In genomic region chr4:176868676-176869075, GRCh38 we compare ENCODE assay signal across 23 cellular contexts.
DNase-seq lines count a peak whose midpoint lies in the region; ATAC-seq, FAIRE-seq and TF ChIP-seq lines count a peak whose summit lies in the region.
"Had no signal": no experiment of that assay in that cellular context is flagged by ENCODE, and none has a peak within 500 bp of the region (broad histone marks: within the 10 kb centered on the region; RNA-seq: fewer than 3 reads in every experiment).

No MANE protein-coding gene starts in this region.

- no peak overlapping the region for H2AFZ ChIP-seq in MM.1S (ENCODE audit: low read length)
- H2AFZ ChIP-seq: GM23248 had no signal

- H3K4me1 ChIP-seq in MM.1S (ENCODE audit: low read length), result peaks cover 5% of the 10 kb centered on the region; the same call in 1 of the 2 replicates
- H3K4me1 ChIP-seq: A549; BE2C; BLaER1 treated with 17β-estradiol and CSF1 and Interleukin-3, amounts not matched to agents 10 nM and 100 nM had no signal

- H3F3A ChIP-seq in MM.1S (ENCODE audit: insufficient read depth, low read length), result no peaks in the 10 kb centered on the region

- ATAC-seq in HG03432 (IDR thresholded peaks at IDR 0.05; ENCODE audit: unreplicated experiment) (peak; percentile 60), SK-N-SH treated with all-trans-retinoic acid at 6 μM for 48 hours (peak; percentile 35; the same call in 2 of the 3 replicates), HG02588 (IDR thresholded peaks at IDR 0.05; ENCODE audit: unreplicated experiment) (no peak), esophagus mucosa (no peak)
- ATAC-seq: A549 had no signal

- no peak for FAIRE-seq in frontal cortex (lab: Jason Lieb, UNC)
- FAIRE-seq: A549, GM19239, H1 had no signal

- H3K4me3 ChIP-seq in MM.1S (ENCODE audit: low read length), result no peak overlapping the region
- H3K4me3 ChIP-seq: A549; BLaER1 treated with 17β-estradiol and CSF1 and Interleukin-3, amounts not matched to agents 10 nM and 100 nM; GM23248 had no signal

- TF ChIP-seq CTCF in MM.1S (IDR thresholded peaks at IDR 0.05; ENCODE audit: low read length), result no peak

- no peaks in the 10 kb centered on the region for H3K9me2 ChIP-seq in MM.1S (replicated peaks; ENCODE audit: insufficient read depth, low read length)

- H3K9me3 ChIP-seq in MM.1S (replicated peaks; ENCODE audit: insufficient read depth, low read length), result no peaks in the 10 kb centered on the region; the same call in 1 of the 2 replicates
- H3K9me3 ChIP-seq: BE2C had no signal

- no peak overlapping the region for H3K9ac ChIP-seq in MM.1S (ENCODE audit: low read length)
- H3K9ac ChIP-seq: BLaER1 treated with 17β-estradiol and CSF1 and Interleukin-3, amounts not matched to agents 10 nM and 100 nM; GM23248 had no signal

- H4K20me1 ChIP-seq in MM.1S (ENCODE audit: insufficient read depth, low read length), result no peaks in the 10 kb centered on the region
- H4K20me1 ChIP-seq: BLaER1 treated with 17β-estradiol and CSF1 and Interleukin-3, amounts not matched to agents 10 nM and 100 nM had no signal

- H3K27ac ChIP-seq in MM.1S (ENCODE audit: low read length), result no peak overlapping the region
- H3K27ac ChIP-seq: A549; BLaER1 treated with 17β-estradiol and CSF1 and Interleukin-3, amounts not matched to agents 10 nM and 100 nM; GM23248 had no signal

- no peaks in the 10 kb centered on the region for H3K36me3 ChIP-seq in MM.1S (replicated peaks; ENCODE audit: insufficient read depth, low read length)
- H3K36me3 ChIP-seq: BE2C; BLaER1 treated with 17β-estradiol and CSF1 and Interleukin-3, amounts not matched to agents 10 nM and 100 nM had no signal

- DNase-seq in MM.1S, result peak; percentile 50
- no peak for DNase-seq in frontal cortex (ENCODE audit: low spot score in 2 of 2)
- no peak for DNase-seq in EL
- DNase-seq: 8988T; ACHN; AML-193; BE2C; Calu3; CD4-positive, alpha-beta T cell; COR-L47; DMS53; DMS79 treated with DMSO at 0.1 percent for 48 hours; GM23248; H7; HCEC 1CT had no signal

- H3K4me2 ChIP-seq in MM.1S (ENCODE audit: low read depth, low read length), result 0 out of 2 replicates have a peak overlapping the region, but pooled peaks have one; percentile 10
- H3K4me2 ChIP-seq: A549; BLaER1 treated with 17β-estradiol and CSF1 and Interleukin-3, amounts not matched to agents 10 nM and 100 nM had no signal

- H3K27me3 ChIP-seq in MM.1S (replicated peaks; ENCODE audit: insufficient read depth, low read length), result no peaks in the 10 kb centered on the region
- H3K27me3 ChIP-seq: BE2C; BLaER1 treated with 17β-estradiol and CSF1 and Interleukin-3, amounts not matched to agents 10 nM and 100 nM had no signal

- no peaks in the 10 kb centered on the region for H3K79me2 ChIP-seq in MM.1S (ENCODE audit: low read length)

TF ChIP-seq in SK-N-SH treated with all-trans-retinoic acid at 6 μM for 48 hours, 23 proteins besides CTCF, POLR2A, EP300 and RAD21:
- TF ChIP-seq ZNF565 (CRISPR knock-in tag; conservative IDR thresholded peaks at IDR 0.05; ENCODE audit: low read depth) (no peak), GLIS3 (CRISPR knock-in tag; IDR thresholded peaks at IDR 0.05) (no peak), ZNF8 (CRISPR knock-in tag; IDR thresholded peaks at IDR 0.05) (no peak), ZNF70 (CRISPR knock-in tag; IDR thresholded peaks at IDR 0.05) (no peak), CSDC2 (CRISPR knock-in tag; IDR thresholded peaks at IDR 0.05) (no peak), PPARA (CRISPR knock-in tag; IDR thresholded peaks at IDR 0.05; ENCODE audit: borderline replicate concordance) (no peak), BACH2 (CRISPR knock-in tag; IDR thresholded peaks at IDR 0.05; ENCODE audit: borderline replicate concordance) (no peak)
- TF ChIP-seq, protein P1, sequence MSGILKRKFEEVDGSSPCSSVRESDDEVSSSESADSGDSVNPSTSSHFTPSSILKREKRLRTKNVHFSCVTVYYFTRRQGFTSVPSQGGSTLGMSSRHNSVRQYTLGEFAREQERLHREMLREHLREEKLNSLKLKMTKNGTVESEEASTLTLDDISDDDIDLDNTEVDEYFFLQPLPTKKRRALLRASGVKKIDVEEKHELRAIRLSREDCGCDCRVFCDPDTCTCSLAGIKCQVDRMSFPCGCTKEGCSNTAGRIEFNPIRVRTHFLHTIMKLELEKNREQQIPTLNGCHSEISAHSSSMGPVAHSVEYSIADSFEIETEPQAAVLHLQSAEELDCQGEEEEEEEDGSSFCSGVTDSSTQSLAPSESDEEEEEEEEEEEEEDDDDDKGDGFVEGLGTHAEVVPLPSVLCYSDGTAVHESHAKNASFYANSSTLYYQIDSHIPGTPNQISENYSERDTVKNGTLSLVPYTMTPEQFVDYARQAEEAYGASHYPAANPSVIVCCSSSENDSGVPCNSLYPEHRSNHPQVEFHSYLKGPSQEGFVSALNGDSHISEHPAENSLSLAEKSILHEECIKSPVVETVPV (CRISPR knock-in tag; IDR thresholded peaks at IDR 0.05), result no peak

Comparison
In these comparisons a context has a peak if more than half of its experiments do, and no peak if none do; other contexts are left out.
1. ATAC-seq: peak in HG03432 (single experiment) and SK-N-SH treated with all-trans-retinoic acid at 6 μM for 48 hours (single experiment); none in HG02588 (single experiment) and esophagus mucosa (single experiment).